In genomic region chr5:145911164-145911563, GRCh38 we compare ENCODE assay signal across 9 cellular contexts. TPM values are rescaled to one million over a fixed set of nuclear protein-coding genes. Genes with fewer than 3 reads are reported as not detected.
"Had no signal": no experiment of that assay in that cellular context is flagged by ENCODE, and none has a peak within 500 bp of the region (broad histone marks: within the 10 kb centered on the region; RNA-seq: fewer than 3 reads in every experiment).

No MANE protein-coding gene starts in this region.

- H3K27ac Mint-ChIP-seq: H9, IgD-negative memory B cell had no signal

- DNase-seq: GM23248, GOT3, H9, HCEC 1CT, KBM-7 had no signal

- FAIRE-seq: H54 had no signal

- H3K4me3 Mint-ChIP-seq: H9, IgD-negative memory B cell had no signal

- H3K4me2 ChIP-seq: KMS-11 had no signal

- H2AFZ ChIP-seq: GM23248 had no signal

- H3K4me3 ChIP-seq: GM23248 had no signal

- H3K27ac ChIP-seq: GM23248, KMS-11 had no signal

- H3K27me3 Mint-ChIP-seq: IgD-negative memory B cell had no signal

- H3K36me3 Mint-ChIP-seq: IgD-negative memory B cell had no signal

- H3K9me3 Mint-ChIP-seq: IgD-negative memory B cell had no signal

- H3K9ac ChIP-seq: GM23248, KMS-11 had no signal

RNA-seq across cellular contexts. Expression of gene SH3RF2, which starts 25.2 kb away (rescaled TPM):
- total RNA-seq: GM23248 had no signal
- polyA plus RNA-seq: IgD-negative memory B cell had no signal

RNA-seq across cellular contexts. Expression of gene GRXCR2, which starts 38.4 kb away (rescaled TPM):
- total RNA-seq: GM23248, H9, HT-29 had no signal
- polyA plus RNA-seq: GM23248, IgD-negative memory B cell had no signal
